Comparison of ENCODE assay signal across 15 cellular contexts in genomic region chr10:23338155-23338828, GRCh38. TPM values are rescaled to one million over a fixed set of nuclear protein-coding genes. Genes with fewer than 3 reads are reported as not detected.
A peak's percentile ranks its signal among the peaks of the same experiment; 100 is the strongest.
DNase-seq lines count a peak whose midpoint lies in the region; ATAC-seq and TF ChIP-seq lines count a peak whose summit lies in the region.
"Had no signal": no experiment of that assay in that cellular context is flagged by ENCODE, and none has a peak within 500 bp of the region (broad histone marks: within the 10 kb centered on the region; RNA-seq: fewer than 3 reads in every experiment).

No MANE protein-coding gene starts in this region.

- H3K36me3 Mint-ChIP-seq in endodermal cell (ENCODE audit: low read depth) = no peaks in the 10 kb centered on the region
- H3K36me3 Mint-ChIP-seq: immature natural killer cell had no signal

- 79 to 85% methylated on average over 6 to 11 of the region's 11 CpGs for WGBS in endodermal cell (ENCODE audit: insufficient coverage in 1 of 2, insufficient read length in 1 of 2), 2 experiments
- no CpG with 5 or more reads among the region's 11 CpGs for WGBS in trophoblast cell (ENCODE audit: extremely low coverage, insufficient coverage, insufficient read length)

- no peak overlapping the region for H3K14ac ChIP-seq in trophoblast cell (ENCODE audit: low read length)

- H3K4me3 Mint-ChIP-seq in endodermal cell = no peak overlapping the region
- H3K4me3 Mint-ChIP-seq: activated naive CD8-positive, alpha-beta T cell treated with anti-CD3 and anti-CD28 coated beads, Interleukin-2, amount 10 ng/mL, durations not matched to agents 7 days and 5 days; immature natural killer cell had no signal

- peak; percentile 27 to 60 for DNase-seq in NCI-H526 (lab: John Stamatoyannopoulos, UW)
- no peak for DNase-seq in NCI-H526 treated with DMSO at 0.1 percent for 48 hours (lab: John Stamatoyannopoulos, UW)
- DNase-seq in LNCaP clone FGC (ENCODE audit: low read depth) = peak; percentile 1
- peak; percentile 59 for DNase-seq in endodermal cell
- DNase-seq in trophoblast cell = peak; percentile 78 to 95
- DNase-seq in SJCRH30 = no peak
- no peak for DNase-seq in OCI-M1 (lab: John Stamatoyannopoulos, UW)
- DNase-seq: ACHN; activated CD4-positive, alpha-beta T cell treated with anti-CD3 and anti-CD28 coated beads for 4 hours; activated naive CD8-positive, alpha-beta T cell treated with anti-CD3 and anti-CD28 coated beads, Interleukin-2, amount 10 ng/mL, durations not matched to agents 7 days and 5 days; immature natural killer cell; NCI-H1105 treated with DMSO at 0.1 percent for 48 hours had no signal

- H3K27me3 Mint-ChIP-seq in endodermal cell (ENCODE audit: insufficient read depth) = peaks cover 17% of the 10 kb centered on the region
- H3K27me3 Mint-ChIP-seq: activated naive CD8-positive, alpha-beta T cell treated with anti-CD3 and anti-CD28 coated beads, Interleukin-2, amount 10 ng/mL, durations not matched to agents 7 days and 5 days had no signal

- no peak overlapping the region for H3K27ac Mint-ChIP-seq in endodermal cell
- H3K27ac Mint-ChIP-seq: activated naive CD8-positive, alpha-beta T cell treated with anti-CD3 and anti-CD28 coated beads, Interleukin-2, amount 10 ng/mL, durations not matched to agents 7 days and 5 days; immature natural killer cell had no signal

- H3K4me2 ChIP-seq in trophoblast cell (ENCODE audit: low read length) = no peak overlapping the region

- H2BK120ac ChIP-seq in trophoblast cell (ENCODE audit: insufficient read depth, low read length, poor library complexity) = no peak overlapping the region

- no peaks in the 10 kb centered on the region for H3K4me1 ChIP-seq in endodermal cell (ENCODE audit: control insufficient read depth, insufficient read depth, low read length)
- peaks cover 0 to 2% of the 10 kb centered on the region in 2 experiments for H3K4me1 ChIP-seq in trophoblast cell (ENCODE audit: control insufficient read depth in 1 of 2, insufficient read depth in 2 of 2, low read length in 2 of 2)
- peaks cover 5% of the 10 kb centered on the region for H3K4me1 ChIP-seq in SJCRH30
- H3K4me1 ChIP-seq: SJSA1 had no signal

- H4K12ac ChIP-seq in trophoblast cell (ENCODE audit: low read depth, low read length) = no peak overlapping the region

- H3K27me3 ChIP-seq in endodermal cell (ENCODE audit: control insufficient read depth, insufficient read depth, low read length, poor library complexity, severe bottlenecking) = peaks cover 15% of the 10 kb centered on the region
- H3K27me3 ChIP-seq in trophoblast cell (ENCODE audit: insufficient read depth, low read length) = peaks cover 7% of the 10 kb centered on the region
- H3K27me3 ChIP-seq in SJCRH30 = no peaks in the 10 kb centered on the region

- H3K9ac ChIP-seq in endodermal cell (ENCODE audit: extremely low read depth, low read length, poor library complexity, severe bottlenecking) (no peak overlapping the region), trophoblast cell (ENCODE audit: low read length) (no peak overlapping the region)

- no peak overlapping the region for H2AK5ac ChIP-seq in trophoblast cell (ENCODE audit: low read length)

- TF ChIP-seq CTCF in LNCaP clone FGC (IDR thresholded peaks at IDR 0.05; ENCODE audit: control insufficient read depth, extremely low read depth, insufficient read depth) = peak; percentile 75
- TF ChIP-seq CTCF in endodermal cell (conservative IDR thresholded peaks at IDR 0.05) = peak; percentile 69

- H3K4me3 ChIP-seq in LNCaP clone FGC (ENCODE audit: low read depth, low read length) (no peak overlapping the region), endodermal cell (ENCODE audit: low read length) (no peak overlapping the region), trophoblast cell (ENCODE audit: low read depth, low read length) (no peak overlapping the region), SJCRH30 (no peak overlapping the region)
- H3K4me3 ChIP-seq: SJSA1 had no signal

- no peak overlapping the region for H3K18ac ChIP-seq in trophoblast cell (ENCODE audit: low read length)

- H3K79me2 ChIP-seq in trophoblast cell (ENCODE audit: control insufficient read depth, insufficient read depth, low read length, poor library complexity) = no peaks in the 10 kb centered on the region

- H2BK5ac ChIP-seq in trophoblast cell (ENCODE audit: low read depth, low read length, poor library complexity) = no peak overlapping the region

- H3K9me3 ChIP-seq in endodermal cell (ENCODE audit: control insufficient read depth, low read length) (no peaks in the 10 kb centered on the region), trophoblast cell (ENCODE audit: insufficient read depth, low read depth, low read length) (no peaks in the 10 kb centered on the region), SJCRH30 (replicated peaks) (no peaks in the 10 kb centered on the region)
- H3K9me3 ChIP-seq: neutrophil, SJSA1 had no signal

- H3K36me3 ChIP-seq in endodermal cell (ENCODE audit: control insufficient read depth, insufficient read depth, low read length) (no peaks in the 10 kb centered on the region), trophoblast cell (ENCODE audit: control insufficient read depth in 1 of 2, insufficient read depth in 2 of 2, low read length in 2 of 2) (no peaks in the 10 kb centered on the region), SJCRH30 (no peaks in the 10 kb centered on the region)
- H3K36me3 ChIP-seq: neutrophil, SJSA1 had no signal

- H2BK12ac ChIP-seq in trophoblast cell (ENCODE audit: low read length) = no peak overlapping the region

- no peaks in the 10 kb centered on the region for H3K79me1 ChIP-seq in trophoblast cell (ENCODE audit: low read length)

- H3K4me1 Mint-ChIP-seq in endodermal cell = peaks cover 6% of the 10 kb centered on the region
- H3K4me1 Mint-ChIP-seq: immature natural killer cell had no signal

- H3K4ac ChIP-seq in trophoblast cell (ENCODE audit: low read depth, low read length) = no peak overlapping the region

- no peak overlapping the region for H2AFZ ChIP-seq in trophoblast cell (ENCODE audit: insufficient read depth, low read length, poor library complexity)

- H4K8ac ChIP-seq in trophoblast cell (ENCODE audit: low read depth, low read length) = no peak overlapping the region

- no peak overlapping the region for H3K23ac ChIP-seq in trophoblast cell (ENCODE audit: low read length)

- H3K27ac ChIP-seq in endodermal cell (ENCODE audit: low read depth, low read length) (no peak overlapping the region), trophoblast cell (ENCODE audit: low read depth, low read length) (no peak overlapping the region), SJCRH30 (no peak overlapping the region)
- H3K27ac ChIP-seq: neutrophil, SJSA1 had no signal

- no peak for ATAC-seq in GM21447 (IDR thresholded peaks at IDR 0.05; ENCODE audit: unreplicated experiment)

- H4K91ac ChIP-seq in trophoblast cell (ENCODE audit: low read depth, low read length) = no peak overlapping the region

- no peaks in the 10 kb centered on the region for H3K9me3 Mint-ChIP-seq in endodermal cell
- H3K9me3 Mint-ChIP-seq: activated naive CD8-positive, alpha-beta T cell treated with anti-CD3 and anti-CD28 coated beads, Interleukin-2, amount 10 ng/mL, durations not matched to agents 7 days and 5 days had no signal

RNA-seq across cellular contexts. Expression of gene C10orf67, which starts 6.3 kb away (rescaled TPM):
- not detected for total RNA-seq in endodermal cell
- 0.28 TPM for polyA plus RNA-seq in endodermal cell (2013, experiment 1 of 2)
- 0.79 TPM for polyA plus RNA-seq in endodermal cell (2013, experiment 2 of 2)
- not detected in 2 replicates for polyA plus RNA-seq in trophoblast cell (2013)
- 0.15 and 0.16 TPM in 2 replicates for total RNA-seq in SJCRH30 (2014; rRNA removed; shearing (Covaris generic))
- total RNA-seq: SJSA1 had no signal
- polyA plus RNA-seq: immature natural killer cell had no signal

Comparison
In these comparisons a context has a peak if more than half of its experiments do, and no peak if none do; other contexts are left out.
1. DNase-seq: peak in NCI-H526 (2 of 2), LNCaP clone FGC (single experiment), endodermal cell (single experiment) and trophoblast cell (2 of 2); none in NCI-H526 treated with DMSO at 0.1 percent for 48 hours (single experiment), SJCRH30 (0 of 2) and OCI-M1 (single experiment).